Comparison of ENCODE assay signal across 8 cellular contexts in the genomic region with DNA sequence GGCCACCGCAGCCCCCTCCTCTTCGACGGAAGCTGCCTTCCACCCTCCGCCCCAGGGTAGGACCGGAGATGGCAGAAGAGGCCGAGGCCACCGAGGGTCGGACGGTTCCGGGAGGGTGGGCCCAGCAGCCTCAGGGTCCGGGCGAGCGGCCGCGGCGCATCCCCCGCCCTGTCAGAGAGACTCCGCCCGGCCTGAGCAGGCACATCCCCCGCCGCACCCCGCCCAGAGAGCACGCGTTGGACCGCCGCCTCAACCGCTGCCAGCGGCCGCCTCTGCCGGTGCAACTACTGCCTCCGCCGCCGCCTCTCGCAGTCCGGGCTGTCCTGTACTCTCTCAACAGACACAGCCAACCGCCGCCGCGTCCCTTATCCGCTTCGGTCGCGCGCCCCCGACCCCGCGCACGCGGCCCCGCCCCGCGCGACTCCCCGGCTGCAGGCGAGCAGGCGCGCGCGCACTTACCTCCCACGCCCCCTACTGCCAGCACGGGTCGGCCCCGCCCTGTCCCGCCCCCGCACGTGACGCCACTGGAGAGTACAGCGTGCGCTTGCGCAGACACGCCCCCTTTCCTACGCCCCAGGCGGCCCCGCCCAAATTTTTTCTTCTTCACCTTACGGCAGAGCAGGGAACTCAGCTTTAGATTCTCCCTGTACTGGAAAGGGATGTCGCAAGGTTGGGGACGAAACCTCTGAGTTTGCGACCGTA.
DNase-seq lines count a peak whose midpoint lies in the region; ATAC-seq, FAIRE-seq and TF ChIP-seq lines count a peak whose summit lies in the region.

A gene with protein sequence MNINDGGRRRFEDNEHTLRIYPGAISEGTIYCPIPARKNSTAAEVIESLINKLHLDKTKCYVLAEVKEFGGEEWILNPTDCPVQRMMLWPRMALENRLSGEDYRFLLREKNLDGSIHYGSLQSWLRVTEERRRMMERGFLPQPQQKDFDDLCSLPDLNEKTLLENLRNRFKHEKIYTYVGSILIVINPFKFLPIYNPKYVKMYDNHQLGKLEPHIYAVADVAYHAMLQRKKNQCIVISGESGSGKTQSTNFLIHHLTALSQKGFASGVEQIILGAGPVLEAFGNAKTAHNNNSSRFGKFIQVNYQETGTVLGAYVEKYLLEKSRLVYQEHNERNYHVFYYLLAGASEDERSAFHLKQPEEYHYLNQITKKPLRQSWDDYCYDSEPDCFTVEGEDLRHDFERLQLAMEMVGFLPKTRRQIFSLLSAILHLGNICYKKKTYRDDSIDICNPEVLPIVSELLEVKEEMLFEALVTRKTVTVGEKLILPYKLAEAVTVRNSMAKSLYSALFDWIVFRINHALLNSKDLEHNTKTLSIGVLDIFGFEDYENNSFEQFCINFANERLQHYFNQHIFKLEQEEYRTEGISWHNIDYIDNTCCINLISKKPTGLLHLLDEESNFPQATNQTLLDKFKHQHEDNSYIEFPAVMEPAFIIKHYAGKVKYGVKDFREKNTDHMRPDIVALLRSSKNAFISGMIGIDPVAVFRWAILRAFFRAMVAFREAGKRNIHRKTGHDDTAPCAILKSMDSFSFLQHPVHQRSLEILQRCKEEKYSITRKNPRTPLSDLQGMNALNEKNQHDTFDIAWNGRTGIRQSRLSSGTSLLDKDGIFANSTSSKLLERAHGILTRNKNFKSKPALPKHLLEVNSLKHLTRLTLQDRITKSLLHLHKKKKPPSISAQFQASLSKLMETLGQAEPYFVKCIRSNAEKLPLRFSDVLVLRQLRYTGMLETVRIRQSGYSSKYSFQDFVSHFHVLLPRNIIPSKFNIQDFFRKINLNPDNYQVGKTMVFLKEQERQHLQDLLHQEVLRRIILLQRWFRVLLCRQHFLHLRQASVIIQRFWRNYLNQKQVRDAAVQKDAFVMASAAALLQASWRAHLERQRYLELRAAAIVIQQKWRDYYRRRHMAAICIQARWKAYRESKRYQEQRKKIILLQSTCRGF (N-terminal part only) (minus strand): TSS at position 453 of the 702 bp plus-strand sequence. CDS start 71,587 bp downstream, outside the sequence.

- peak within 1 kb of the TSS; percentile 72 for H3K4me3 ChIP-seq in AG09309 (ENCODE audit: control insufficient read depth, low read depth, low read length)

- peak; percentile 91 for FAIRE-seq in islet of Langerhans (lab: Jason Lieb, UNC)

- no peak for TF ChIP-seq CTCF in AG09309 (IDR thresholded peaks at IDR 0.05; ENCODE audit: control insufficient read depth, insufficient read depth, low read depth, low read length, missing control alignments)

- peak; percentile 73 for ATAC-seq in HG03439 (IDR thresholded peaks at IDR 0.05; ENCODE audit: unreplicated experiment)

- DNase-seq in AG09309 (ENCODE audit: low read depth), result peak; percentile 94
- DNase-seq in GM19238 (ENCODE audit: insufficient read length, low spot score), result peak; percentile 83
- peak; percentile 85 for DNase-seq in NCI-H510A (lab: John Stamatoyannopoulos, UW)
- DNase-seq in activated CD4-positive, alpha-beta T cell treated with anti-CD3 and anti-CD28 coated beads for 1 hour, result peak; percentile 99
- peak; percentile 64 to 97 for DNase-seq in cerebellar nuclear complex (lab: John Stamatoyannopoulos, UW)
- DNase-seq in stimulated activated CD4-positive, alpha-beta T cell treated with anti-CD3 and anti-CD28 coated beads, Interleukin-12 subunit alpha, Interleukin-12 subunit beta, amount 100 ng/mL, for 24 hours (ENCODE audit: low read depth in 2 of 2), result peak; percentile 98 to 100

Comparison
In these comparisons a context has a peak if more than half of its experiments do, and no peak if none do; other contexts are left out.
1. Peak in every context shown above with its lines: DNase-seq, ATAC-seq and H3K4me3 ChIP-seq.